ENCODE assay signal across 9 cellular contexts in the genomic region with DNA sequence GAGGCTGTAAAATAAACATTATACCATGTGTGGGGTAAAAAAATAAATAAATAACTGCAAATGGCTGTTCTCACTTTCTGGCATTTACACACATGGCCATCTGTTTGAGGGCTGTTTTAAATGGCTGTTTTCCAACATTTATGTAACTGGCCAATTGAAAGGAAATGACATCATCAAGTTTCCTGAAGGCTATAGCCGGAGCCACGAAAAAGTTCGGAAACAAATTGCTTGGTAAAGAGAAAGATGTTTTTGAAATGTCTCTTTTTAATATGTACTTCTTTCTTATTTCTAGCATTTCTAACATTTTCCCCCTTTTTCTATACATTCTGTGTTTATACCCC.
DNase-seq lines count a peak whose midpoint lies in the region; ATAC-seq and TF ChIP-seq lines count a peak whose summit lies in the region.
"Had no signal": no experiment of that assay in that cellular context is flagged by ENCODE, and none has a peak within 500 bp of the region (broad histone marks: within the 10 kb centered on the region; RNA-seq: fewer than 3 reads in every experiment).

No MANE protein-coding gene starts in this region.

- H3K36me3 ChIP-seq in SK-N-SH (replicated peaks in 1 of 2; ENCODE audit: control insufficient read depth in 1 of 2, insufficient read depth in 2 of 2, low read length in 1 of 2) (no peaks in the 10 kb centered on the region), heart left ventricle (no peaks in the 10 kb centered on the region), gastrocnemius medialis (no peaks in the 10 kb centered on the region)

- H3K27ac ChIP-seq in SK-N-SH (ENCODE audit: low read depth in 2 of 2, low read length in 1 of 2) (peak overlapping the region; percentile 45 to 89; a peak in 3 of 4 replicates), heart left ventricle (peak overlapping the region; percentile 44 to 89 (median 68)), gastrocnemius medialis (peak overlapping the region; percentile 50 to 67 (median 62))

- H3K27me3 ChIP-seq in SK-N-SH (ENCODE audit: insufficient read depth) (no peaks in the 10 kb centered on the region), heart left ventricle (no peaks in the 10 kb centered on the region), gastrocnemius medialis (no peaks in the 10 kb centered on the region)
- H3K27me3 ChIP-seq: body of pancreas had no signal

- ATAC-seq in heart left ventricle, result peak; percentile 71 to 93 (median 79)
- peak in 1 of 2 donors; percentile 47 for ATAC-seq in gastrocnemius medialis
- no peak for ATAC-seq in HG02884 (IDR thresholded peaks at IDR 0.05; ENCODE audit: unreplicated experiment)
- no peak for ATAC-seq in HG03521 (IDR thresholded peaks at IDR 0.05; ENCODE audit: unreplicated experiment)
- ATAC-seq: body of pancreas had no signal

- TF ChIP-seq CTCF in SK-N-SH (IDR thresholded peaks at IDR 0.05) (no peak), heart left ventricle (IDR thresholded peaks at IDR 0.05) (no peak), gastrocnemius medialis (IDR thresholded peaks at IDR 0.05 in 4 of 5, conservative IDR thresholded peaks at IDR 0.05 in 1 of 5) (no peak)

- H3K4me2 ChIP-seq in SK-N-SH, result peak overlapping the region; percentile 51

- H3K4me3 ChIP-seq in SK-N-SH (ENCODE audit: low read depth in 2 of 2, low read length in 1 of 2) (peak overlapping the region in 1 of 2 experiments; percentile 32; a peak in 2 of 4 replicates), heart left ventricle (peak overlapping the region in 6 of 12 donors; percentile 8 to 31 (median 17)), gastrocnemius medialis (no peak overlapping the region)
- H3K4me3 ChIP-seq: body of pancreas had no signal

- 35% methylated on average over 3 of the region's 3 CpGs for WGBS in SK-N-SH (ENCODE audit: low lambda C conversion rate)
- 30 to 46% (median 40%) methylated on average over 3 of the region's 3 CpGs for WGBS in heart left ventricle, 4 donors

- H3K79me2 ChIP-seq in SK-N-SH (ENCODE audit: insufficient read depth), result no peaks in the 10 kb centered on the region

- in situ Hi-C loops in gastrocnemius medialis (cut with MboI; ENCODE audit: low sequenced_read_pairs in 4 of 4), result no loop called here

- peak; percentile 96 for DNase-seq in EL
- no peak for DNase-seq in SK-N-SH
- DNase-seq in heart left ventricle, result peak in 1 of 5 donors; percentile 38
- no peak for DNase-seq in gastrocnemius medialis
- DNase-seq in stimulated activated CD4-positive, alpha-beta T cell treated with anti-CD3 and anti-CD28 coated beads, Interleukin-15, amount 100 ng/mL, for 24 hours, result no peak
- DNase-seq in T-helper 2 cell, result no peak
- DNase-seq: body of pancreas had no signal

- H2AFZ ChIP-seq in SK-N-SH (ENCODE audit: low read depth), result peak overlapping the region; percentile 83

- CTCF ChIA-PET in SK-N-SH (lab: Yijun Ruan, JAX), result no interaction called here

- TF ChIP-seq RAD21 in SK-N-SH (IDR thresholded peaks at IDR 0.05; ENCODE audit: low read length), result no peak

- intact Hi-C loops in heart left ventricle (cut with DNase I) (loop anchor here in 2 of 10 donors (5.0 to 10.0 kb wide), 2 partner anchors 95 to 98 kb away; a partner anchor contains a TSS), gastrocnemius medialis (cut with DNase I; ENCODE audit: low total_unique reads) (no loop called here)

- TF ChIP-seq EP300 in SK-N-SH (IDR thresholded peaks at IDR 0.05; ENCODE audit: borderline replicate concordance in 1 of 2, low read depth in 1 of 2, low read length in 1 of 2), result peak in 1 of 2 experiments; percentile 75; a peak in 2 of 4 replicates

- no peaks in the 10 kb centered on the region for H4K20me1 ChIP-seq in SK-N-SH (ENCODE audit: insufficient read depth)

- TF ChIP-seq POLR2A in heart left ventricle (IDR thresholded peaks at IDR 0.05) (no peak), gastrocnemius medialis (IDR thresholded peaks at IDR 0.05) (no peak)

- H3K9me3 ChIP-seq in SK-N-SH (no peaks in the 10 kb centered on the region), heart left ventricle (peaks cover 0 to 5% (median 0%) of the 10 kb centered on the region in 12 donors), gastrocnemius medialis (no peaks in the 10 kb centered on the region)
- H3K9me3 ChIP-seq: body of pancreas had no signal

- peaks cover 44% of the 10 kb centered on the region for H3F3A ChIP-seq in SK-N-SH (replicated peaks; ENCODE audit: insufficient read depth)

- H3K4me1 ChIP-seq in SK-N-SH (ENCODE audit: control insufficient read depth in 1 of 2, insufficient read depth in 2 of 2, low read depth in 1 of 2, low read length in 1 of 2), result peaks cover 0 to 65% of the 10 kb centered on the region in 2 experiments; a peak in 3 of 4 replicates
- H3K4me1 ChIP-seq in heart left ventricle, result peaks cover 0 to 43% (median 12%) of the 10 kb centered on the region in 12 donors
- H3K4me1 ChIP-seq in gastrocnemius medialis, result peaks cover 8 to 15% of the 10 kb centered on the region in 2 donors

- H3K9ac ChIP-seq in SK-N-SH, result peak overlapping the region; percentile 55; the same call in 1 of the 2 replicates

- no peaks in the 10 kb centered on the region for H3K9me2 ChIP-seq in SK-N-SH

- POLR2A ChIA-PET in SK-N-SH (lab: Yijun Ruan, JAX), result no interaction called here

TF ChIP-seq in SK-N-SH, 30 proteins besides CTCF, POLR2A, EP300 and RAD21:
- no peak for TF ChIP-seq RCOR1 (IDR thresholded peaks at IDR 0.05; ENCODE audit: low read length)
- no peak for TF ChIP-seq CHD2 (IDR thresholded peaks at IDR 0.05; ENCODE audit: low read length, partially characterized antibody)
- peak; percentile 63; the same call in 1 of the 2 replicates for TF ChIP-seq MEF2A (IDR thresholded peaks at IDR 0.05; ENCODE audit: borderline replicate concordance, low read depth)
- TF ChIP-seq RXRA (IDR thresholded peaks at IDR 0.05; ENCODE audit: borderline replicate concordance, low read depth), result peak; percentile 51; the same call in 1 of the 2 replicates
- TF ChIP-seq NRF1 (IDR thresholded peaks at IDR 0.05; ENCODE audit: low read depth, low read length), result no peak
- TF ChIP-seq YY1 (IDR thresholded peaks at IDR 0.05; ENCODE audit: low read depth), result no peak
- peak; percentile 50; the same call in 1 of the 2 replicates for TF ChIP-seq TEAD4 (IDR thresholded peaks at IDR 0.05; ENCODE audit: borderline replicate concordance, insufficient read depth)
- no peak for TF ChIP-seq SIN3A (IDR thresholded peaks at IDR 0.05; ENCODE audit: borderline replicate concordance, low read depth, low read length)
- TF ChIP-seq TCF12 (IDR thresholded peaks at IDR 0.05), result peak; percentile 95
- TF ChIP-seq POLR2AphosphoS5 (IDR thresholded peaks at IDR 0.05; ENCODE audit: low read depth, low read length), result no peak
- TF ChIP-seq GABPA (IDR thresholded peaks at IDR 0.05; ENCODE audit: low read depth), result peak; percentile 58; the same call in 1 of the 2 replicates
- TF ChIP-seq FOSL2 (IDR thresholded peaks at IDR 0.05; ENCODE audit: borderline replicate concordance, low read depth), result peak; percentile 42; the same call in 1 of the 2 replicates
- TF ChIP-seq, protein P1, sequence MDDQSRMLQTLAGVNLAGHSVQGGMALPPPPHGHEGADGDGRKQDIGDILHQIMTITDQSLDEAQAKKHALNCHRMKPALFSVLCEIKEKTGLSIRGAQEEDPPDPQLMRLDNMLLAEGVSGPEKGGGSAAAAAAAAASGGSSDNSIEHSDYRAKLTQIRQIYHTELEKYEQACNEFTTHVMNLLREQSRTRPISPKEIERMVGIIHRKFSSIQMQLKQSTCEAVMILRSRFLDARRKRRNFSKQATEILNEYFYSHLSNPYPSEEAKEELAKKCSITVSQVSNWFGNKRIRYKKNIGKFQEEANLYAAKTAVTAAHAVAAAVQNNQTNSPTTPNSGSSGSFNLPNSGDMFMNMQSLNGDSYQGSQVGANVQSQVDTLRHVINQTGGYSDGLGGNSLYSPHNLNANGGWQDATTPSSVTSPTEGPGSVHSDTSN (IDR thresholded peaks at IDR 0.05), result peak; percentile 68
- peak; percentile 72 for TF ChIP-seq JUND (IDR thresholded peaks at IDR 0.05)
- TF ChIP-seq MXI1 (IDR thresholded peaks at IDR 0.05; ENCODE audit: low read depth, low read length), result no peak
- peak; percentile 90 for TF ChIP-seq NFIC (IDR thresholded peaks at IDR 0.05; ENCODE audit: borderline replicate concordance)
- TF ChIP-seq, protein P2, sequence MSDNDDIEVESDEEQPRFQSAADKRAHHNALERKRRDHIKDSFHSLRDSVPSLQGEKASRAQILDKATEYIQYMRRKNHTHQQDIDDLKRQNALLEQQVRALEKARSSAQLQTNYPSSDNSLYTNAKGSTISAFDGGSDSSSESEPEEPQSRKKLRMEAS (IDR thresholded peaks at IDR 0.05; ENCODE audit: low read depth), result peak; percentile 82

Comparison
In these comparisons a context has a peak if more than half of its experiments do, and no peak if none do; other contexts are left out.
1. ATAC-seq: peak in heart left ventricle (4 of 4); none in HG02884 (single experiment) and HG03521 (single experiment).
2. Peak in every context shown above with its lines, with median percentiles within 50 percentile points of each other: H3K27ac ChIP-seq.